In genomic region chr20:16486532-16486931, GRCh38 we compare ENCODE assay signal across 1 cellular context.
TF ChIP-seq lines count a peak whose summit lies in the region.

No MANE protein-coding gene starts in this region.

TF ChIP-seq in H1, 55 proteins besides CTCF, POLR2A, EP300 and RAD21 (continued from another document):
- TF ChIP-seq CHD7 (IDR thresholded peaks at IDR 0.05; ENCODE audit: insufficient replicate concordance, low read length) (no peak), RXRA (IDR thresholded peaks at IDR 0.05; ENCODE audit: insufficient read depth, low read depth, low read length) (no peak), MAFK (IDR thresholded peaks at IDR 0.05; ENCODE audit: low read depth, low read length) (no peak)
